Comparison of ENCODE assay signal across 17 cellular contexts in the genomic region with DNA sequence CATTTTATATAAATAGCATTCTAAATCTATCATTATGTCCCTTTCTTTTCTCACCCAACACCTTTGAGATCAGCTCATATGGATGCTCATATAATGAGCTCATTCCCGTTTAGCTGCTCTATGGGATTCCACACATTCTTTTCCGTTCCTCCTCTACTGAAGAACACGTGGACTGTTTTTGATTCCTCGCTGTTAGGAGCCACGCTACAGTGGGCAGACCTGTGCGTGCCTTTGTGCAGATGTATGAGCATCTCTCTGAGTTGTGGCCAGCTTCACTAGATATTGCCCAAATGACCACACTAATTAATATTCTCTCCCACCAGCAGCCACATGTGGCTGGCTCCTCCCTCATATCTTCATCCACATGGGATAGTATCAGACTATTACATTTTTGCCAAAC. TPM values are rescaled to one million over a fixed set of nuclear protein-coding genes. Genes with fewer than 3 reads are reported as not detected.
DNase-seq lines count a peak whose midpoint lies in the region; ATAC-seq and TF ChIP-seq lines count a peak whose summit lies in the region.
"Had no signal": no experiment of that assay in that cellular context is flagged by ENCODE, and none has a peak within 500 bp of the region (broad histone marks: within the 10 kb centered on the region; RNA-seq: fewer than 3 reads in every experiment).

No MANE protein-coding gene starts in this region.

- TF ChIP-seq CTCF in AG10803 (conservative IDR thresholded peaks at IDR 0.05; ENCODE audit: low read length) = no peak

- in situ Hi-C loops in GM23248 (cut with MboI) = no loop called here

- no peak overlapping the region for H3K27ac ChIP-seq in GM23248
- H3K27ac ChIP-seq: adrenal gland, vagina had no signal

- no peaks in the 10 kb centered on the region for H3K9me3 Mint-ChIP-seq in activated naive CD4-positive, alpha-beta T cell treated with anti-CD3 and anti-CD28 coated beads, Interleukin-2, amount 10 ng/mL, durations not matched to agents 7 days and 5 days

- H3K36me3 ChIP-seq in GM23248 (ENCODE audit: low read depth) = no peaks in the 10 kb centered on the region
- H3K36me3 ChIP-seq: adrenal gland, vagina had no signal

- H3K27me3 Mint-ChIP-seq in activated naive CD4-positive, alpha-beta T cell treated with anti-CD3 and anti-CD28 coated beads, Interleukin-2, amount 10 ng/mL, durations not matched to agents 7 days and 5 days = peaks cover 21% of the 10 kb centered on the region

- CTCF ChIA-PET in activated naive CD4-positive, alpha-beta T cell treated with anti-CD3 and anti-CD28 coated beads, Interleukin-2, amount 10 ng/mL, durations not matched to agents 7 days and 5 days (lab: Charles Lee) = interaction anchor here (1.1 kb wide), 1 partner anchor 16 kb away, joined by 3 read pairs; no protein-coding TSS in a partner anchor

- H3K36me3 Mint-ChIP-seq in activated naive CD4-positive, alpha-beta T cell treated with anti-CD3 and anti-CD28 coated beads, Interleukin-2, amount 10 ng/mL, durations not matched to agents 7 days and 5 days = no peaks in the 10 kb centered on the region

- no peaks in the 10 kb centered on the region for H3K79me2 ChIP-seq in GM23248 (ENCODE audit: insufficient read depth)

- no peak for ATAC-seq in GM18517 (IDR thresholded peaks at IDR 0.05; ENCODE audit: unreplicated experiment)
- ATAC-seq: stimulated activated naive CD8-positive, alpha-beta T cell treated with anti-CD3 and anti-CD28 coated beads, Interleukin-15, Interleukin-2, amounts not matched to agents 100 U/mL and 50 U/mL, for 24 hours had no signal

- peak overlapping the region; percentile 48 for H3K4me2 ChIP-seq in GM23248 (ENCODE audit: unreplicated experiment)

- H3F3A ChIP-seq in GM23248 (ENCODE audit: insufficient read depth) = 0 out of 2 replicates have a peak, but pooled peaks cover 4% of the 10 kb centered on the region

- H3K27ac Mint-ChIP-seq in activated naive CD4-positive, alpha-beta T cell treated with anti-CD3 and anti-CD28 coated beads, Interleukin-2, amount 10 ng/mL, durations not matched to agents 7 days and 5 days = no peak overlapping the region

- no peaks in the 10 kb centered on the region for H3K9me2 ChIP-seq in GM23248 (ENCODE audit: insufficient read depth)

- DNase-seq in AG10803 (ENCODE audit: low read depth) (peak; percentile 85), GM23248 (peak; percentile 70), amniotic epithelial cell (ENCODE audit: low read depth) (peak; percentile 42), left kidney (ENCODE audit: low read depth, low spot score) (peak; percentile 33), NCI-H446 treated with DMSO at 0.1 percent for 48 hours (lab: John Stamatoyannopoulos, UW) (no peak), DMS153 treated with DMSO at 0.1 percent for 48 hours (lab: John Stamatoyannopoulos, UW; ENCODE audit: unreplicated experiment) (no peak)
- DNase-seq in activated naive CD4-positive, alpha-beta T cell treated with anti-CD3 and anti-CD28 coated beads, Interleukin-2, amount 10 ng/mL, durations not matched to agents 7 days and 5 days = no peak
- DNase-seq: adrenal gland; cortex of kidney; DMS153; SIG-M5; stimulated activated naive CD8-positive, alpha-beta T cell treated with anti-CD3 and anti-CD28 coated beads, Interleukin-15, Interleukin-2, amounts not matched to agents 100 U/mL and 50 U/mL, for 24 hours; T1000 had no signal

- H4K20me1 ChIP-seq in GM23248 (ENCODE audit: insufficient read depth) = no peaks in the 10 kb centered on the region

- no peaks in the 10 kb centered on the region for H3K27me3 ChIP-seq in GM23248 (replicated peaks; ENCODE audit: insufficient read depth)
- H3K27me3 ChIP-seq: vagina had no signal

- H3K9me3 ChIP-seq in GM23248 (ENCODE audit: low read depth) = no peaks in the 10 kb centered on the region
- H3K9me3 ChIP-seq: adrenal gland, vagina had no signal

- H3K4me1 Mint-ChIP-seq in activated naive CD4-positive, alpha-beta T cell treated with anti-CD3 and anti-CD28 coated beads, Interleukin-2, amount 10 ng/mL, durations not matched to agents 7 days and 5 days = peaks cover 14% of the 10 kb centered on the region

- no peak overlapping the region for H3K4me3 Mint-ChIP-seq in activated naive CD4-positive, alpha-beta T cell treated with anti-CD3 and anti-CD28 coated beads, Interleukin-2, amount 10 ng/mL, durations not matched to agents 7 days and 5 days

- WGBS in GM23248 (ENCODE audit: low coverage in 1 of 2, low lambda C conversion rate in 2 of 2, missing lambda C conversion rate in 2 of 2), 2 experiments = 9 to 15% methylated on average over 6 of the region's 6 CpGs

- peaks cover 39% of the 10 kb centered on the region for H3K4me1 ChIP-seq in GM23248 (ENCODE audit: insufficient read depth)
- H3K4me1 ChIP-seq: adrenal gland, vagina had no signal

- no peak overlapping the region for H3K9ac ChIP-seq in GM23248

- no peak overlapping the region for H3K4me3 ChIP-seq in AG10803 (ENCODE audit: low read length)
- no peak overlapping the region for H3K4me3 ChIP-seq in GM23248
- H3K4me3 ChIP-seq: adrenal gland, vagina had no signal

- H2AFZ ChIP-seq in GM23248 = peak overlapping the region; percentile 13; the same call in 1 of the 2 replicates

RNA-seq across cellular contexts. Expression of a gene that starts 6.0 kb away (rescaled TPM):
- total RNA-seq in GM23248 (2014; rRNA removed; shearing (Covaris generic)) = not detected in 2 replicates
- not detected in 2 replicates for polyA plus RNA-seq in GM23248 (2016; fragmentation: Nextera tagmentation; extraction: Ambion mirVana)
- total RNA-seq: adrenal gland, lung microvascular endothelial cell, skeletal muscle tissue, vagina had no signal

Comparison
In these comparisons a context has a peak if more than half of its experiments do, and no peak if none do; other contexts are left out.
1. DNase-seq: peak in AG10803 (single experiment), GM23248 (single experiment), amniotic epithelial cell (single experiment) and left kidney (single experiment); none in NCI-H446 treated with DMSO at 0.1 percent for 48 hours (single experiment), activated naive CD4-positive, alpha-beta T cell treated with anti-CD3 and anti-CD28 coated beads, Interleukin-2, amount 10 ng/mL, durations not matched to agents 7 days and 5 days (single experiment) and DMS153 treated with DMSO at 0.1 percent for 48 hours (single experiment).